19 cellular contexts compared by ENCODE assay signal in genomic region chr2:239141021-239141760, GRCh38.
DNase-seq lines count a peak whose midpoint lies in the region; ATAC-seq, FAIRE-seq and TF ChIP-seq lines count a peak whose summit lies in the region.
"Had no signal": no experiment of that assay in that cellular context is flagged by ENCODE, and none has a peak within 500 bp of the region (broad histone marks: within the 10 kb centered on the region; RNA-seq: fewer than 3 reads in every experiment).

No MANE protein-coding gene starts in this region.

- no peak overlapping the region for H3K4me3 ChIP-seq in heart right ventricle
- no peak overlapping the region for H3K4me3 ChIP-seq in bronchial epithelial cell (ENCODE audit: low read depth, low read length)
- no peak overlapping the region for H3K4me3 ChIP-seq in lower lobe of right lung
- H3K4me3 ChIP-seq: BLaER1 treated with 17β-estradiol and CSF1 and Interleukin-3, amounts not matched to agents 10 nM and 100 nM; GM23338 had no signal

- TF ChIP-seq CTCF in heart right ventricle (IDR thresholded peaks at IDR 0.05) (no peak), bronchial epithelial cell (IDR thresholded peaks at IDR 0.05; ENCODE audit: insufficient read depth, low read length, severe bottlenecking) (no peak), lower lobe of right lung (IDR thresholded peaks at IDR 0.05) (no peak)

- ATAC-seq in left ventricle myocardium superior (no peak), heart right ventricle (no peak), lower lobe of right lung (no peak)
- ATAC-seq: CD8-positive, alpha-beta T cell; GM23338 had no signal

- H3K27ac ChIP-seq in heart right ventricle (no peak overlapping the region), lower lobe of right lung (no peak overlapping the region), temporal lobe (ENCODE audit: low read depth, low read length) (peak overlapping the region; percentile 61)
- H3K27ac ChIP-seq: HL-60 had no signal

- no peak overlapping the region for H3K27ac Mint-ChIP-seq in immature natural killer cell
- H3K27ac Mint-ChIP-seq: B cell; CD8-positive, alpha-beta T cell; GM23338; HFFc6 had no signal

- 95% methylated on average over 14 of the region's 14 CpGs for WGBS in heart right ventricle, 2 donors

- peaks cover 0 to 4% (median 0%) of the 10 kb centered on the region in 11 donors for H3K9me3 ChIP-seq in heart right ventricle
- no peaks in the 10 kb centered on the region for H3K9me3 ChIP-seq in lower lobe of right lung

- H3K4me3 Mint-ChIP-seq in immature natural killer cell, result no peak overlapping the region
- H3K4me3 Mint-ChIP-seq: B cell; CD8-positive, alpha-beta T cell; GM23338; HFFc6 had no signal

- H3K36me3 ChIP-seq in heart right ventricle (peaks cover 0 to 99% (median 32%) of the 10 kb centered on the region in 9 donors), bronchial epithelial cell (ENCODE audit: control insufficient read depth, insufficient read depth, low read length) (no peaks in the 10 kb centered on the region), lower lobe of right lung (peaks cover 83% of the 10 kb centered on the region)

- H3K4me1 Mint-ChIP-seq in immature natural killer cell, result peaks cover 33 to 36% of the 10 kb centered on the region in 2 donors
- H3K4me1 Mint-ChIP-seq: B cell, GM23338 had no signal

- peaks cover 37 to 57% (median 56%) of the 10 kb centered on the region in 3 donors for H3K36me3 Mint-ChIP-seq in immature natural killer cell

- H3K9me3 Mint-ChIP-seq in immature natural killer cell, result no peaks in the 10 kb centered on the region
- H3K9me3 Mint-ChIP-seq: GM23338, HFFc6 had no signal

- no peaks in the 10 kb centered on the region for H3K27me3 ChIP-seq in heart right ventricle
- no peaks in the 10 kb centered on the region for H3K27me3 ChIP-seq in bronchial epithelial cell (ENCODE audit: control insufficient read depth, insufficient read depth, low read length)
- H3K27me3 ChIP-seq in lower lobe of right lung (ENCODE audit: low read depth), result no peaks in the 10 kb centered on the region
- H3K27me3 ChIP-seq: BLaER1 treated with 17β-estradiol and CSF1 and Interleukin-3, amounts not matched to agents 10 nM and 100 nM had no signal

- DNase-seq in left ventricle myocardium superior (peak; percentile 9), heart right ventricle (no peak), bronchial epithelial cell (ENCODE audit: low read depth) (no peak), lower lobe of right lung (peak; percentile 25), immature natural killer cell (no peak), middle frontal gyrus (ENCODE audit: extremely low spot score, low spot score) (no peak), KG1 (lab: John Stamatoyannopoulos, UW) (no peak)
- DNase-seq: Calu3; CD8-positive, alpha-beta T cell; DMS79 treated with DMSO at 0.1 percent for 48 hours; GF-D8; HCEC 1CT; HFFc6 had no signal

- peaks cover 0 to 15% (median 10%) of the 10 kb centered on the region in 3 donors for H3K27me3 Mint-ChIP-seq in immature natural killer cell (ENCODE audit: low read depth in 3 of 3)
- H3K27me3 Mint-ChIP-seq: B cell had no signal

- H3K4me1 ChIP-seq in heart right ventricle (peaks cover 0 to 13% (median 4%) of the 10 kb centered on the region in 9 donors), lower lobe of right lung (no peaks in the 10 kb centered on the region)

- intact Hi-C loops in left ventricle myocardium superior (cut with micrococcal nuclease), result no loop called here
- intact Hi-C loops in heart right ventricle (cut with DNase I), result loop anchor here in 2 of 10 donors (10.0 kb wide), 2 partner anchors 254 to 854 kb away; no protein-coding TSS in a partner anchor
- intact Hi-C loops in lower lobe of right lung (cut with DNase I), result no loop called here

- FAIRE-seq in bronchial epithelial cell (lab: Jason Lieb, UNC), result peak; percentile 28
- FAIRE-seq: H54 had no signal

Comparison
In these comparisons a context has a peak if more than half of its experiments do, and no peak if none do; other contexts are left out.
1. DNase-seq: peak in left ventricle myocardium superior (single experiment) and lower lobe of right lung (single experiment); none in heart right ventricle (0 of 2), bronchial epithelial cell (single experiment), immature natural killer cell (0 of 3), middle frontal gyrus (single experiment) and KG1 (single experiment).